Comparison of ENCODE assay signal across 1 cellular context in the genomic region with DNA sequence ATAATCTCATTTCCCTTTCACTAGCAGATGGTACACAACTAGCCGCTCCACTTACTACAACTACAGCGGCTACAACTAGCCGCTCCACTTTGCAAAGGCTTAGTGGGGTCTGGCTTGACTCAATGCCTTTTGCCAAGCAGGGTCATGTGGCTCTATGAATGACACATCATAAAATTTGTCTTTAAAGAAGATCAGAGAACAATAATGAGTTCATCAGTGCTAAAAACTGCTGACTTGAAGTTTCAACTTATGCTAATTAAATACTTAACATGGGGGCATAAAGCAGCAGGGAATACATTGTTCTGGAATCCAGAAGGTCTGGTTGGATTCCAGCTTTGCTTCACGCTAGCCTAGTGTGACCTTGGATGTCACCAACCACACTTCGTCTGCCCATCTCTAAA.
TF ChIP-seq lines count a peak whose summit lies in the region.

No MANE protein-coding gene starts in this region.

TF ChIP-seq in IMR-90, 13 proteins besides CTCF, POLR2A, EP300 and RAD21:
- TF ChIP-seq RFX5 (IDR thresholded peaks at IDR 0.05; ENCODE audit: low read depth, low read length) = no peak
- TF ChIP-seq MAFK (IDR thresholded peaks at IDR 0.05; ENCODE audit: low read depth, low read length) = peak; percentile 69
- no peak for TF ChIP-seq BHLHE40 (IDR thresholded peaks at IDR 0.05; ENCODE audit: low read depth, low read length)
- TF ChIP-seq MAZ (IDR thresholded peaks at IDR 0.05; ENCODE audit: borderline replicate concordance, low read depth, low read length) = no peak
- no peak for TF ChIP-seq CHD1 (IDR thresholded peaks at IDR 0.05; ENCODE audit: low read depth, low read length)
TF ChIP-seq in IMR-90: peak in this region for 1.
